Comparison of ENCODE assay signal across 17 cellular contexts in genomic region chr22:22769434-22770279, GRCh38.
"Had no signal": no experiment of that assay in that cellular context is flagged by ENCODE, and none has a peak within 500 bp of the region (broad histone marks: within the 10 kb centered on the region; RNA-seq: fewer than 3 reads in every experiment).

No MANE protein-coding gene starts in this region.

- H3K27ac Mint-ChIP-seq: activated B cell treated with CpG ODN at 0.5 μM for 24 hours; activated CD8-positive, alpha-beta T cell treated with anti-CD3 and anti-CD28 coated beads for 36 hours; activated naive CD8-positive, alpha-beta T cell; activated T-helper 2 cell treated with anti-CD3 and anti-CD28 coated beads, Interferon-gamma antibody, Interleukin-2, Interleukin-4, amounts not matched to agents 10 μg/mL and 5 μg/mL and 100 μg/mL, durations not matched to agents 14 hours and 24 hours and 36 hours; progenitor cell of endocrine pancreas; stimulated activated naive CD8-positive, alpha-beta T cell treated with anti-CD3 and anti-CD28 coated beads, Interleukin-15, Interleukin-2, amounts not matched to agents 100 ng/mL and 50 ng/mL, for 24 hours had no signal

- DNase-seq: activated B cell treated with CpG ODN at 0.5 μM for 24 hours, dorsolateral prefrontal cortex, gastrocnemius medialis, hippocampal formation, spleen had no signal

- H3K27me3 ChIP-seq: adrenal gland, ascending aorta had no signal

- H3K27me3 Mint-ChIP-seq: activated CD8-positive, alpha-beta T cell treated with anti-CD3 and anti-CD28 coated beads for 36 hours; activated naive CD8-positive, alpha-beta T cell; central memory CD8-positive, alpha-beta T cell had no signal

- H3K4me1 ChIP-seq: adrenal gland, ascending aorta, esophagus muscularis mucosa, gastrocnemius medialis, tibial artery had no signal

- H3K27ac ChIP-seq: adrenal gland, ascending aorta, dorsolateral prefrontal cortex, esophagus muscularis mucosa, gastrocnemius medialis, spleen, tibial artery had no signal

- H3K36me3 ChIP-seq: adrenal gland, ascending aorta, esophagus muscularis mucosa, gastrocnemius medialis, spleen, tibial artery had no signal

- H3K36me3 Mint-ChIP-seq: activated naive CD8-positive, alpha-beta T cell; natural killer cell had no signal

- H3K9me3 Mint-ChIP-seq: activated CD8-positive, alpha-beta T cell treated with anti-CD3 and anti-CD28 coated beads for 36 hours; activated T-cell treated with anti-CD3 and anti-CD28 coated beads, Interleukin-2, amount 50 U/mL, for 4 hours; activated T-helper 2 cell treated with anti-CD3 and anti-CD28 coated beads, Interferon-gamma antibody, Interleukin-2, Interleukin-4, amounts not matched to agents 10 μg/mL and 5 μg/mL and 100 μg/mL, durations not matched to agents 14 hours and 24 hours and 36 hours; central memory CD8-positive, alpha-beta T cell; natural killer cell; stimulated activated naive CD8-positive, alpha-beta T cell treated with anti-CD3 and anti-CD28 coated beads, Interleukin-15, Interleukin-2, amounts not matched to agents 100 ng/mL and 50 ng/mL, for 24 hours had no signal

- H3K4me3 Mint-ChIP-seq: activated B cell treated with CpG ODN at 0.5 μM for 24 hours; activated CD8-positive, alpha-beta T cell treated with anti-CD3 and anti-CD28 coated beads for 36 hours; activated naive CD8-positive, alpha-beta T cell; activated T-cell treated with anti-CD3 and anti-CD28 coated beads, Interleukin-2, amount 50 U/mL, for 4 hours; central memory CD8-positive, alpha-beta T cell; natural killer cell; stimulated activated naive CD8-positive, alpha-beta T cell treated with anti-CD3 and anti-CD28 coated beads, Interleukin-15, Interleukin-2, amounts not matched to agents 100 ng/mL and 50 ng/mL, for 24 hours had no signal

- H3K9me3 ChIP-seq: adrenal gland, ascending aorta, esophagus muscularis mucosa, gastrocnemius medialis, spleen, tibial artery had no signal

- ATAC-seq: gastrocnemius medialis had no signal

- H3K4me3 ChIP-seq: adrenal gland, ascending aorta, dorsolateral prefrontal cortex, esophagus muscularis mucosa, gastrocnemius medialis, spleen, tibial artery had no signal
